29 cellular contexts compared by ENCODE assay signal in the genomic region with DNA sequence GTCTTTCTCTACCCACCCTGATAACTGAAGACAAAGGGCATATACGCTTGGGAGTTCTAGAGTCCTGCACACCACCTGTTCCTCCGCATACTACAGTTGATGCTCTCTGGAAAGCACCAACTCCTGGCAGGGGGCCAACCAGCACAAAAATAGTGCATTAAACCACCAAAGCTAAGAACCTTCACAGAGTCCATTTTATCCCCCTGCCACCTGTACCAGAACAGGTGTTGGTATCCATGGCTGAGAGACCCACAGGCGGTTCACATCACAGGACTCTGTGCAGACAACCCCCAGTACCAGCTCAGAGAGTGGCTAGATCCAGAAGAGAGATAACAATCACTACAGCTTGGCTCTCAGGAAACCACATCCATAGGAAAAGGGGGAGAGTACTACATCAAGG.
"Had no signal": no experiment of that assay in that cellular context is flagged by ENCODE, and none has a peak within 500 bp of the region (broad histone marks: within the 10 kb centered on the region; RNA-seq: fewer than 3 reads in every experiment).

No MANE protein-coding gene starts in this region.

- H3K4me1 ChIP-seq: adrenal gland, ascending aorta, parathyroid adenoma, spleen, suprapubic skin, tibial artery had no signal

- H3K9me3 ChIP-seq: adrenal gland, tibial artery had no signal

- H3K79me2 ChIP-seq: parathyroid adenoma had no signal

- H2AFZ ChIP-seq: parathyroid adenoma had no signal

- H3K27ac ChIP-seq: adrenal gland, ascending aorta, cardiac muscle cell, coronary artery, parathyroid adenoma, spleen, suprapubic skin, tibial artery had no signal

- H3K4me3 Mint-ChIP-seq: activated CD4-positive, alpha-beta T cell treated with anti-CD3 and anti-CD28 coated beads for 36 hours; activated CD8-positive, alpha-beta memory T cell treated with anti-CD3 and anti-CD28 coated beads, Interleukin-2, amount 10 ng/mL, durations not matched to agents 7 days and 5 days; activated CD8-positive, alpha-beta T cell treated with anti-CD3 and anti-CD28 coated beads, Interleukin-2, amount 10 ng/mL, durations not matched to agents 7 days and 5 days; activated naive CD4-positive, alpha-beta T cell treated with anti-CD3 and anti-CD28 coated beads for 36 hours; activated naive CD8-positive, alpha-beta T cell treated with anti-CD3 and anti-CD28 coated beads for 36 hours; brain; immature natural killer cell; naive thymus-derived CD8-positive, alpha-beta T cell; neural crest cell; T-helper 2 cell treated with Interferon-gamma antibody and Interleukin-4, amounts not matched to agents 5 μg/mL and 100 μg/mL, for 36 hours had no signal

- H3K9ac ChIP-seq: parathyroid adenoma had no signal

- ATAC-seq: activated CD4-positive, alpha-beta T cell treated with anti-CD3 and anti-CD28 coated beads for 36 hours; activated CD8-positive, alpha-beta memory T cell treated with anti-CD3 and anti-CD28 coated beads, Interleukin-2, amount 10 ng/mL, durations not matched to agents 7 days and 5 days; activated CD8-positive, alpha-beta T cell treated with anti-CD3 and anti-CD28 coated beads, Interleukin-2, amount 10 ng/mL, durations not matched to agents 7 days and 5 days; esophagus mucosa; naive thymus-derived CD8-positive, alpha-beta T cell; right cardiac atrium had no signal

- H3K4me3 ChIP-seq: adrenal gland, ascending aorta, cardiac muscle cell, coronary artery, spleen, suprapubic skin, tibial artery had no signal

- DNase-seq: activated CD4-positive, alpha-beta T cell treated with anti-CD3 and anti-CD28 coated beads for 36 hours; activated CD4-positive, CD25-positive, alpha-beta regulatory T cell; activated CD8-positive, alpha-beta memory T cell treated with anti-CD3 and anti-CD28 coated beads, Interleukin-2, amount 10 ng/mL, durations not matched to agents 7 days and 5 days; activated CD8-positive, alpha-beta T cell treated with anti-CD3 and anti-CD28 coated beads, Interleukin-2, amount 10 ng/mL, durations not matched to agents 7 days and 5 days; activated effector memory CD4-positive, alpha-beta T cell treated with anti-CD3 and anti-CD28 coated beads, Interleukin-2, amount 50 U/mL, for 16 hours; activated naive CD4-positive, alpha-beta T cell treated with anti-CD3 and anti-CD28 coated beads for 36 hours; activated naive CD8-positive, alpha-beta T cell treated with anti-CD3 and anti-CD28 coated beads for 36 hours; adrenal gland; cerebellar nuclear complex; foreskin fibroblast; head of caudate nucleus; hippocampal formation; immature natural killer cell; midbrain; naive thymus-derived CD8-positive, alpha-beta T cell; nucleus accumbens; right cardiac atrium; spleen; stimulated activated naive CD4-positive, alpha-beta T cell; tibial artery had no signal

- H3K27me3 Mint-ChIP-seq: activated naive CD8-positive, alpha-beta T cell treated with anti-CD3 and anti-CD28 coated beads for 36 hours had no signal

- H3K4me1 Mint-ChIP-seq: activated CD4-positive, alpha-beta T cell treated with anti-CD3 and anti-CD28 coated beads for 36 hours; activated CD8-positive, alpha-beta memory T cell treated with anti-CD3 and anti-CD28 coated beads, Interleukin-2, amount 10 ng/mL, durations not matched to agents 7 days and 5 days; activated naive CD8-positive, alpha-beta T cell treated with anti-CD3 and anti-CD28 coated beads for 36 hours; brain; immature natural killer cell; naive thymus-derived CD8-positive, alpha-beta T cell; neural crest cell had no signal

- H3K27me3 ChIP-seq: adrenal gland, ascending aorta, cardiac muscle cell, spleen, suprapubic skin, tibial artery had no signal

- H3K9me3 Mint-ChIP-seq: activated naive CD4-positive, alpha-beta T cell treated with anti-CD3 and anti-CD28 coated beads for 36 hours; activated naive CD8-positive, alpha-beta T cell treated with anti-CD3 and anti-CD28 coated beads for 36 hours; T-helper 2 cell treated with Interferon-gamma antibody and Interleukin-4, amounts not matched to agents 5 μg/mL and 100 μg/mL, for 36 hours had no signal

- H3K27ac Mint-ChIP-seq: activated CD4-positive, alpha-beta T cell treated with anti-CD3 and anti-CD28 coated beads for 36 hours; activated CD8-positive, alpha-beta memory T cell treated with anti-CD3 and anti-CD28 coated beads, Interleukin-2, amount 10 ng/mL, durations not matched to agents 7 days and 5 days; activated CD8-positive, alpha-beta T cell treated with anti-CD3 and anti-CD28 coated beads, Interleukin-2, amount 10 ng/mL, durations not matched to agents 7 days and 5 days; activated naive CD4-positive, alpha-beta T cell treated with anti-CD3 and anti-CD28 coated beads for 36 hours; activated naive CD8-positive, alpha-beta T cell treated with anti-CD3 and anti-CD28 coated beads for 36 hours; brain; immature natural killer cell; naive thymus-derived CD8-positive, alpha-beta T cell; T-helper 2 cell treated with Interferon-gamma antibody and Interleukin-4, amounts not matched to agents 5 μg/mL and 100 μg/mL, for 36 hours had no signal

- H3K36me3 Mint-ChIP-seq: activated CD8-positive, alpha-beta memory T cell treated with anti-CD3 and anti-CD28 coated beads, Interleukin-2, amount 10 ng/mL, durations not matched to agents 7 days and 5 days; activated naive CD8-positive, alpha-beta T cell treated with anti-CD3 and anti-CD28 coated beads for 36 hours; brain; immature natural killer cell had no signal

- H3K36me3 ChIP-seq: adrenal gland, ascending aorta, cardiac muscle cell, spleen, suprapubic skin, tibial artery had no signal
